ENCODE assay signal across 19 cellular contexts in the genomic region with DNA sequence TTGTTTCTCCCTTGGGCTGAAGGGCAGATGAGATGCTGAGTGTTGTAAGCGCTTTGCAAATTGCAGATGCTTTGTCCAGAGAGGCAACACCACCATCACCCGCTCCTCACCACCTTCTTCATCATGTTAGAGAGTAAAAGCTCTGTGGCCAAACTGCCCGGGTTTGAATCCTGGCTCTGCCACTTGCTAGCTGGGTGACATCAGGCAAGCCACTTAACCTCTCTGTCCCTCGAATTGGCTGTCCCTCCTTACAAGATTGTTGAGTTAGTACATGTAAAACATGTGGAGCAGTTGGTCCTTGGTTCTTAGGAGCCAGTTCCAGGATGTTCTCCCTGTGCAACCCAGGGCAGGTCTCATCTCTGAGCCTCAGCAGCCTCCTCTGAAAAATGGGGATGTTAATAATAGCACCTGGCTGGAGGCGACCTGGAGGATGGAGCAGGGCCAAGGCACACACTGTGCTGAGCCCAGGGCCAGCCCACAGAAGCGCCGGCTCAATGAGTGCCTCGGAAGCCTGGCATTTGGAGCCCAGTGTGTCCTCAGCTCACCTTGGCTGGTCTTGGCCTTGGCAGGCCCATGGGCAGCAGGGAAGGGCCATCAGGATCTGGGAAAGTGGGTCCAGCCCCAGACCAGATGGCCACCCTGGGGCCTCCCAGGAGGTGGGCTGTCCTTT. TPM values are rescaled to one million over a fixed set of nuclear protein-coding genes. Genes with fewer than 3 reads are reported as not detected.
DNase-seq lines count a peak whose midpoint lies in the region; ATAC-seq and TF ChIP-seq lines count a peak whose summit lies in the region.
"Had no signal": no experiment of that assay in that cellular context is flagged by ENCODE, and none has a peak within 500 bp of the region (broad histone marks: within the 10 kb centered on the region; RNA-seq: fewer than 3 reads in every experiment).

No MANE protein-coding gene starts in this region.

- H3K18ac ChIP-seq in IMR-90 (ENCODE audit: low read depth, low read length) = no peak overlapping the region

- H3K4ac ChIP-seq in IMR-90 (ENCODE audit: low read depth, low read length) = no peak overlapping the region; the same call in 1 of the 2 replicates

- H3K4me1 Mint-ChIP-seq in T-helper 2 cell treated with Interferon-gamma antibody and Interleukin-4, amounts not matched to agents 5 μg/mL and 100 μg/mL, for 36 hours (ENCODE audit: low read depth) = no peaks in the 10 kb centered on the region

- no peak overlapping the region for H3K23ac ChIP-seq in IMR-90 (ENCODE audit: low read depth, low read length)

- H3K56ac ChIP-seq in IMR-90 (ENCODE audit: extremely low read depth, insufficient read depth, low read length) = no peak overlapping the region

- H3K4me2 ChIP-seq in BLaER1 (peak overlapping the region; percentile 70), IMR-90 (ENCODE audit: low read depth, low read length) (no peak overlapping the region)

- no peaks in the 10 kb centered on the region for H3K27me3 Mint-ChIP-seq in T-helper 2 cell treated with Interferon-gamma antibody and Interleukin-4, amounts not matched to agents 5 μg/mL and 100 μg/mL, for 36 hours (ENCODE audit: low read depth)

- H3K27ac ChIP-seq in BLaER1 (no peak overlapping the region), IMR-90 (ENCODE audit: insufficient read depth, low read length) (no peak overlapping the region), coronary artery (peak overlapping the region in 1 of 2 donors; percentile 64), lower lobe of right lung (no peak overlapping the region)
- H3K27ac ChIP-seq: brain microvascular endothelial cell, testis had no signal

- CTCF ChIA-PET in IMR-90 (lab: Yijun Ruan, JAX) = no interaction called here

- peaks cover 10% of the 10 kb centered on the region for H3K9me1 ChIP-seq in IMR-90 (ENCODE audit: insufficient read depth, low read length)

- H3K36me3 Mint-ChIP-seq in T-helper 2 cell treated with Interferon-gamma antibody and Interleukin-4, amounts not matched to agents 5 μg/mL and 100 μg/mL, for 36 hours (ENCODE audit: low read depth) = no peaks in the 10 kb centered on the region

- H3K27me3 ChIP-seq in BLaER1 = no peaks in the 10 kb centered on the region
- no peaks in the 10 kb centered on the region for H3K27me3 ChIP-seq in IMR-90 (ENCODE audit: control insufficient read depth, insufficient read depth, low read length)
- no peaks in the 10 kb centered on the region for H3K27me3 ChIP-seq in lower lobe of right lung (ENCODE audit: low read depth)
- H3K27me3 ChIP-seq: brain microvascular endothelial cell, testis had no signal

- no peak overlapping the region for H3K4me3 Mint-ChIP-seq in T-helper 2 cell treated with Interferon-gamma antibody and Interleukin-4, amounts not matched to agents 5 μg/mL and 100 μg/mL, for 36 hours
- H3K4me3 Mint-ChIP-seq: CD8-positive, alpha-beta memory T cell; nephron progenitor cell; stimulated activated naive B cell treated with anti-CD40 and anti-IgM and Interleukin-4, amounts not matched to agents 10 μg/mL and 1 μg/mL and 100 μg/mL, for 72 hours had no signal

- peak overlapping the region; percentile 33; the same call in 1 of the 2 replicates for H2AK5ac ChIP-seq in IMR-90 (ENCODE audit: low read depth, low read length)

- H4K8ac ChIP-seq in IMR-90 (ENCODE audit: low read depth in 2 of 2, low read length in 2 of 2) = no peak overlapping the region

- H2AFZ ChIP-seq in IMR-90 (replicated peaks; ENCODE audit: low read length, poor library complexity) = peak overlapping the region; percentile 51

- H3K9ac ChIP-seq in BLaER1 = no peak overlapping the region; the same call in 1 of the 2 replicates
- no peak overlapping the region for H3K9ac ChIP-seq in IMR-90 (ENCODE audit: low read depth, low read length)

- no peaks in the 10 kb centered on the region for H4K20me1 ChIP-seq in BLaER1
- H4K20me1 ChIP-seq in IMR-90 (ENCODE audit: insufficient read depth, low read length) = no peaks in the 10 kb centered on the region

- H4K5ac ChIP-seq in IMR-90 (ENCODE audit: low read depth, low read length) = no peak overlapping the region

- ATAC-seq in IMR-90 (ENCODE audit: low read depth) (no peak), lower lobe of right lung (peak; percentile 18 to 45), mucosa of descending colon (no peak), GM19463 (IDR thresholded peaks at IDR 0.05; ENCODE audit: unreplicated experiment) (no peak)
- ATAC-seq: stimulated activated naive B cell treated with anti-CD40 and anti-IgM and Interleukin-4, amounts not matched to agents 10 μg/mL and 1 μg/mL and 100 μg/mL, for 72 hours had no signal

- no peak overlapping the region for H2BK5ac ChIP-seq in IMR-90 (ENCODE audit: low read depth, low read length, poor library complexity, severe bottlenecking)

- H3K79me1 ChIP-seq in IMR-90 (ENCODE audit: low read depth in 1 of 2, low read length in 2 of 2) = no peaks in the 10 kb centered on the region

- TF ChIP-seq CTCF in IMR-90 (conservative IDR thresholded peaks at IDR 0.05; ENCODE audit: low read depth, low read length) (no peak), coronary artery (IDR thresholded peaks at IDR 0.05) (no peak), lower lobe of right lung (IDR thresholded peaks at IDR 0.05) (no peak), mucosa of descending colon (IDR thresholded peaks at IDR 0.05) (no peak)

- TF ChIP-seq POLR2A in IMR-90 (IDR thresholded peaks at IDR 0.05; ENCODE audit: low read depth, low read length) = no peak

- TF ChIP-seq RAD21 in IMR-90 (IDR thresholded peaks at IDR 0.05; ENCODE audit: low read length) = no peak

- peak overlapping the region; percentile 55 for H2AK9ac ChIP-seq in IMR-90 (replicated peaks; ENCODE audit: low read depth, low read length, poor library complexity)

- H2BK120ac ChIP-seq in IMR-90 (ENCODE audit: low read depth, low read length) = no peak overlapping the region

- H3K4me1 ChIP-seq in BLaER1 = peaks cover 75% of the 10 kb centered on the region
- H3K4me1 ChIP-seq in IMR-90 (ENCODE audit: control insufficient read depth, insufficient read depth, low read length) = peaks cover 7% of the 10 kb centered on the region
- peaks cover 11% of the 10 kb centered on the region for H3K4me1 ChIP-seq in lower lobe of right lung
- peaks cover 7% of the 10 kb centered on the region for H3K4me1 ChIP-seq in mucosa of descending colon (ENCODE audit: low read depth)

- no peaks in the 10 kb centered on the region for H3K9me3 Mint-ChIP-seq in T-helper 2 cell treated with Interferon-gamma antibody and Interleukin-4, amounts not matched to agents 5 μg/mL and 100 μg/mL, for 36 hours
- H3K9me3 Mint-ChIP-seq: CD8-positive, alpha-beta memory T cell had no signal

- H3K27ac Mint-ChIP-seq in T-helper 2 cell treated with Interferon-gamma antibody and Interleukin-4, amounts not matched to agents 5 μg/mL and 100 μg/mL, for 36 hours = no peak overlapping the region
- H3K27ac Mint-ChIP-seq: nephron progenitor cell; stimulated activated naive B cell treated with anti-CD40 and anti-IgM and Interleukin-4, amounts not matched to agents 10 μg/mL and 1 μg/mL and 100 μg/mL, for 72 hours had no signal

- no peak overlapping the region for H3K4me3 ChIP-seq in BLaER1
- H3K4me3 ChIP-seq in IMR-90 (ENCODE audit: insufficient read depth, low read depth, low read length) = no peak overlapping the region
- no peak overlapping the region for H3K4me3 ChIP-seq in coronary artery
- no peak overlapping the region for H3K4me3 ChIP-seq in lower lobe of right lung
- H3K4me3 ChIP-seq in mucosa of descending colon = no peak overlapping the region
- H3K4me3 ChIP-seq: testis had no signal

- H3K36me3 ChIP-seq in BLaER1 = no peaks in the 10 kb centered on the region
- no peaks in the 10 kb centered on the region for H3K36me3 ChIP-seq in IMR-90 (ENCODE audit: control insufficient read depth, insufficient read depth, low read length)
- H3K36me3 ChIP-seq in lower lobe of right lung = no peaks in the 10 kb centered on the region
- no peaks in the 10 kb centered on the region for H3K36me3 ChIP-seq in mucosa of descending colon (ENCODE audit: low read depth)
- H3K36me3 ChIP-seq: brain microvascular endothelial cell had no signal

- no TSS peak for BruUV-seq in IMR-90 (replicated peaks; lab: Mats Ljungman, UMichigan)

- WGBS in IMR-90 (ENCODE audit: extremely low coverage in 2 of 2, insufficient read length in 1 of 2), 2 experiments = 98% methylated on average over 4 of the region's 8 CpGs; no CpG with 5 or more reads in 1 of the 2 experiments

- DNase-seq in IMR-90 (no peak), coronary artery (ENCODE audit: low spot score) (peak; percentile 72), lower lobe of right lung (no peak), mucosa of descending colon (no peak), posterior cingulate gyrus (no peak)
- no peak for DNase-seq in T-helper 2 cell treated with Interferon-gamma antibody and Interleukin-4, amounts not matched to agents 5 μg/mL and 100 μg/mL, for 36 hours (ENCODE audit: low spot score)
- DNase-seq: activated CD8-positive, alpha-beta memory T cell treated with anti-CD3 and anti-CD28 coated beads, Interleukin-2, amount 50 U/mL, for 4 hours; brain microvascular endothelial cell; CD8-positive, alpha-beta memory T cell; KBM-7; NCI-H1694; nephron progenitor cell; OCI-M1; SIG-M5; stimulated activated CD4-positive, alpha-beta T cell treated with anti-CD3 and anti-CD28 coated beads, Interleukin-2, amount 100 ng/mL, for 48 hours; stimulated activated naive B cell treated with anti-CD40 and anti-IgM and Interleukin-4, amounts not matched to agents 10 μg/mL and 1 μg/mL and 100 μg/mL, for 72 hours; testis had no signal

- POLR2A ChIA-PET in IMR-90 (lab: Charles Lee; ENCODE audit: unreplicated experiment) = no interaction called here

- intact Hi-C loops in IMR-90 (cut with micrococcal nuclease) (no loop called here), lower lobe of right lung (cut with DNase I) (no loop called here), mucosa of descending colon (cut with DNase I, micrococcal nuclease) (no loop called here), posterior cingulate gyrus (cut with DNase I) (no loop called here)

- H3K9me3 ChIP-seq in BLaER1 (no peaks in the 10 kb centered on the region), IMR-90 (ENCODE audit: control insufficient read depth, insufficient read depth, low read length) (no peaks in the 10 kb centered on the region), lower lobe of right lung (no peaks in the 10 kb centered on the region), mucosa of descending colon (no peaks in the 10 kb centered on the region)
- H3K9me3 ChIP-seq: testis had no signal

- no peak overlapping the region; the same call in 1 of the 2 replicates for H4K91ac ChIP-seq in IMR-90 (ENCODE audit: insufficient read depth, low read depth, low read length)

- in situ Hi-C loops in IMR-90 (cut with MboI; ENCODE audit: low sequenced_read_pairs) = no loop called here

- peak overlapping the region; percentile 28; the same call in 1 of the 3 replicates for H2BK15ac ChIP-seq in IMR-90 (ENCODE audit: low read depth, low read length)

- H3K14ac ChIP-seq in IMR-90 (replicated peaks; ENCODE audit: low read depth, low read length) = no peak overlapping the region

- dilution Hi-C loops in IMR-90 (cut with HindIII; ENCODE audit: low sequenced_read_pairs, unreplicated experiment) = no loop called here

- H2BK20ac ChIP-seq in IMR-90 (ENCODE audit: low read depth, low read length) = 0 out of 2 replicates have a peak overlapping the region, but pooled peaks have one; percentile 3

RNA-seq across cellular contexts. Expression of a gene that starts 10.5 kb away (rescaled TPM):
- total RNA-seq in IMR-90 (2012; rRNA removed) = not detected in 2 replicates
- not detected in 2 replicates for polyA plus RNA-seq in IMR-90 (2012; rRNA removed)
- polyA plus RNA-seq in IMR-90 (2012; cell fraction: cytosol; rRNA removed) = 0.04 TPM in 1 of 2 replicates, not detected in the other
- 0.06 and 0.07 TPM in 2 replicates for polyA plus RNA-seq in IMR-90 (2012; cell fraction: nucleus; rRNA removed; ENCODE audit: low replicate concordance)
- total RNA-seq in lower lobe of right lung = not detected
- 10 to 100 TPM; 26.9 to 51.5 (median 38.3) TPM for total RNA-seq in mucosa of descending colon
- total RNA-seq: CD8-positive, alpha-beta memory T cell had no signal
- polyA plus RNA-seq: CD8-positive, alpha-beta memory T cell had no signal

RNA-seq across cellular contexts. Expression of a gene that starts 27.5 kb away (rescaled TPM):
- total RNA-seq in IMR-90 (2012; rRNA removed) (9.7 and 13.6 TPM in 2 replicates), lower lobe of right lung (14.7 TPM), mucosa of descending colon (10 to 100 TPM; 20.0 to 43.8 (median 43.3) TPM)
- polyA plus RNA-seq in IMR-90 (2012; rRNA removed) = 15.7 and 20.9 TPM in 2 replicates
- 15.5 and 27.2 TPM in 2 replicates for polyA plus RNA-seq in IMR-90 (2012; cell fraction: cytosol; rRNA removed)
- 65.9 and 77.6 TPM in 2 replicates for polyA plus RNA-seq in IMR-90 (2012; cell fraction: nucleus; rRNA removed; ENCODE audit: low replicate concordance)

RNA-seq across cellular contexts. Expression of a gene that starts 37.3 kb away (rescaled TPM):
- 0.54 and 0.56 TPM in 2 replicates for total RNA-seq in IMR-90 (2012; rRNA removed)
- 0.65 and 0.74 TPM in 2 replicates for polyA plus RNA-seq in IMR-90 (2012; rRNA removed)
- polyA plus RNA-seq in IMR-90 (2012; cell fraction: cytosol; rRNA removed) = 0.53 and 0.81 TPM in 2 replicates
- 1.4 and 1.6 TPM in 2 replicates for polyA plus RNA-seq in IMR-90 (2012; cell fraction: nucleus; rRNA removed; ENCODE audit: low replicate concordance)
- total RNA-seq in lower lobe of right lung = not detected
- under 1 TPM in 1 of 3 donors, not detected in 2; 0.09 TPM for total RNA-seq in mucosa of descending colon
- total RNA-seq: CD8-positive, alpha-beta memory T cell had no signal
- polyA plus RNA-seq: CD8-positive, alpha-beta memory T cell had no signal

Comparison
In these comparisons a context has a peak if more than half of its experiments do, and no peak if none do; other contexts are left out.
1. ATAC-seq: peak in lower lobe of right lung (2 of 2); none in IMR-90 (single experiment), mucosa of descending colon (single experiment) and GM19463 (single experiment).
2. RNA of a gene that starts 10.5 kb away (total RNA-seq): 26.9 to 51.5 TPM in mucosa of descending colon; not detected in lower lobe of right lung (single experiment) and not detected in IMR-90; every median in the first group is over 10 times any median in the second.